In the genomic region with DNA sequence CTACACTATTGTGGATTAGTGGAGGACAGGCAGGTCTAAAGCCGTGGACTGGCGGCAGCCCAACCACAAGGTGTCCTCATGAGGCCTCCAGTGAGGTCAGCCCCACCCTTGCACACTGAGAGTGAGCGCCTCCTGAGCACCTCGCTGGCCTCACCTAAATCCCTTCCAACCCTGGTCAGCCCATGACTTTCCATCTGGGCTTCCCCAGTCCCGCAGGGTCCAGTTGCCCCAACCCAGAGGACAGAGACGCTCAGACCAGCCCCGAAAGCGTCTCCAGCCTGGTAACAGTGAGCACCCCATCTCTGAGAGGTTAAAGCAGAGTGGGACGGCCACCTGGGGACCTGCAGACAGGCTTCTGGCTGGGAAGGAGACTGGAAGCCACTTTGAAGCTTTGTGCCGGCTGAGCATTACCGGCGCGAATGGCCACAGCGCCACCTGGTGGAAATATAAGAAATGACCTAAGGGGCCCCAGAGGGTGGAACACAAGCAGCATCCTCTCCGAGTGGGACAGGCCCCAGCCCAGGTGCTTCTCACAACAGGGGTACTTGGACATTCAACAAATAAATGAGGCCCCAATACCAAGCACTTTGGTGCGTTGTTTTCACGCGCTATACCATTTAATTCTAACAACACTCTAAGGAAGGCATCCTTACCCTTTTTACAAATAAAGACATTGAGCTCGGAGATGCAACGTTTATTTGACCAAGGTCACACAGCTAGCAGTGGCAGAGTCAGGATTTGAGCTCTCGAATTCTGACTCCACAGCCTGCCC, we compare ENCODE assay signal across 8 cellular contexts.
A peak's percentile ranks its signal among the peaks of the same experiment; 100 is the strongest.
DNase-seq lines count a peak whose midpoint lies in the region; ATAC-seq lines count a peak whose summit lies in the region.

No MANE protein-coding gene starts in this region.

- DNase-seq in GF-D8 (lab: John Stamatoyannopoulos, UW) (peak; percentile 2), NCI-H2171 treated with DMSO at 0.1 percent for 48 hours (lab: John Stamatoyannopoulos, UW) (peak; percentile 64), caudate nucleus (lab: John Stamatoyannopoulos, UW) (peak in 56 of 61 donors; percentile 3 to 69 (median 34)), kidney tubule cell (ENCODE audit: low spot score) (peak; percentile 70)
- DNase-seq in activated CD4-positive, CD25-positive, alpha-beta regulatory T cell (lab: John Stamatoyannopoulos, UW), result peak; percentile 30 to 54 (median 50)
- DNase-seq in stimulated activated CD4-positive, alpha-beta T cell treated with anti-CD3 and anti-CD28 coated beads, Interleukin-2, amount 100 ng/mL, for 48 hours, result peak; percentile 68 to 78

- ATAC-seq in HG02870 (IDR thresholded peaks at IDR 0.05; ENCODE audit: unreplicated experiment), result peak; percentile 77
- no peak for ATAC-seq in GM19463 (IDR thresholded peaks at IDR 0.05; ENCODE audit: unreplicated experiment)

- H3K27ac ChIP-seq in caudate nucleus (ENCODE audit: low read depth, low read length), result no peak overlapping the region

Comparison
In these comparisons a context has a peak if more than half of its experiments do, and no peak if none do; other contexts are left out.
1. DNase-seq: peak in every context shown above with its lines; median percentile 73 in stimulated activated CD4-positive, alpha-beta T cell treated with anti-CD3 and anti-CD28 coated beads, Interleukin-2, amount 100 ng/mL, for 48 hours; 70 in kidney tubule cell; 64 in NCI-H2171 treated with DMSO at 0.1 percent for 48 hours; 50 in activated CD4-positive, CD25-positive, alpha-beta regulatory T cell; 34 in caudate nucleus; 2 in GF-D8.